In the genomic region with DNA sequence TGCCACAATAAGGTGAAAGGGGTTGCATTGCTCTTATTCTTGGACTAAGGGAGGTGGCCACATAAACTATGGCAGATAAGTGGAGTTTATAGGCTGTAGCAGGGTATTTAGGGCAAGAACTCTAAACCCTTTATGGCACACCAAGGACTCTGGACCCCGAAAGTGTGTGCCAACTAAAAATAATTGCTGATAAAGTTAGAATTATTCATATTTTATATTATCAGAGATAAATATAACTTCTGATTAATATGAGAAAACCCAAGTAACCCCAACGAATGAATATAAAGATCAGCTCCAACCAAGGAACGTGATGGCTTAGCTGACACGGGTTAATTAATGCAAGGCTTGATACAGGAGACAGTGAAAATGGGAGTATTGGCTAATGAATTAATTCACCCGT, we compare ENCODE assay signal across 28 cellular contexts. TPM values are rescaled to one million over a fixed set of nuclear protein-coding genes. Genes with fewer than 3 reads are reported as not detected.
"Had no signal": no experiment of that assay in that cellular context is flagged by ENCODE, and none has a peak within 500 bp of the region (broad histone marks: within the 10 kb centered on the region; RNA-seq: fewer than 3 reads in every experiment).

No MANE protein-coding gene starts in this region.

- DNase-seq: stimulated activated CD4-positive, alpha-beta T cell treated with anti-CD3 and anti-CD28 coated beads, Interleukin-2, amount 100 ng/mL, for 48 hours; stimulated activated CD4-positive, alpha-beta T cell treated with anti-CD3 and anti-CD28 coated beads, Interleukin-4, amount 100 ng/mL, for 1 hour; stimulated activated CD4-positive, alpha-beta T cell treated with anti-CD3 and anti-CD28 coated beads, Interleukin-4, amount 100 ng/mL, for 24 hours; stimulated activated CD4-positive, alpha-beta T cell treated with anti-CD3 and anti-CD28 coated beads, Interleukin-4, amount 100 ng/mL, for 4 hours; stimulated activated CD8-positive, alpha-beta memory T cell treated with anti-CD3 and anti-CD28 coated beads, Interleukin-4, amount 100 ng/mL, for 48 hours; stimulated activated naive B cell treated with anti-CD40 and anti-IgM and Interleukin-4, amounts not matched to agents 10 μg/mL and 1 μg/mL and 100 μg/mL, for 72 hours; stimulated activated naive CD4-positive, alpha-beta T cell; stimulated activated naive CD4-positive, alpha-beta T cell treated with Interleukin-2 at 50 U/mL for 16 hours; stimulated activated naive CD8-positive, alpha-beta T cell treated with anti-CD3 and anti-CD28 coated beads, Interleukin-15, amount 100 ng/mL, for 72 hours; stimulated activated naive CD8-positive, alpha-beta T cell treated with anti-CD3 and anti-CD28 coated beads, Interleukin-15, Interleukin-2, amounts not matched to agents 100 U/mL and 50 U/mL, for 24 hours; stomach; substantia nigra; testis; thyroid gland; tibial artery; transverse colon; trophoblast cell; upper lobe of right lung; uterus had no signal

- H3K36me3 ChIP-seq: stomach, suprapubic skin, thoracic aorta, thyroid gland, tibial artery, tibial nerve, transverse colon, upper lobe of left lung, upper lobe of right lung, uterus, vagina had no signal

- H3K27ac ChIP-seq: stomach, suprapubic skin, testis, thoracic aorta, thyroid gland, tibial artery, tibial nerve, transverse colon, upper lobe of left lung, upper lobe of right lung, uterus, vagina had no signal

- ATAC-seq: stimulated activated effector memory CD8-positive, alpha-beta T cell treated with anti-CD3 and anti-CD28 coated beads, Interleukin-12 subunit alpha, Interleukin-12 subunit beta, amount 100 ng/mL, for 72 hours; stimulated activated memory B cell treated with anti-CD40 and anti-IgM and Interleukin-4, amounts not matched to agents 10 μg/mL and 1 μg/mL and 100 μg/mL, for 72 hours; stimulated activated naive B cell treated with anti-CD40 and anti-IgM and Interleukin-4, amounts not matched to agents 10 μg/mL and 1 μg/mL and 100 μg/mL, for 72 hours; stimulated activated naive CD8-positive, alpha-beta T cell treated with anti-CD3 and anti-CD28 coated beads, Interleukin-15, amount 100 ng/mL, for 72 hours; stimulated activated naive CD8-positive, alpha-beta T cell treated with anti-CD3 and anti-CD28 coated beads, Interleukin-15, Interleukin-2, amounts not matched to agents 100 U/mL and 50 U/mL, for 24 hours; upper lobe of right lung had no signal

- FAIRE-seq: urothelium cell line had no signal

- H3K4me3 ChIP-seq: stomach, suprapubic skin, testis, thoracic aorta, thyroid gland, tibial artery, tibial nerve, transverse colon, upper lobe of left lung, upper lobe of right lung, uterus, vagina had no signal

- H3K27me3 ChIP-seq: stomach, testis, thyroid gland, tibial nerve, transverse colon, upper lobe of left lung, upper lobe of right lung, uterus, vagina had no signal

- H3K4me1 ChIP-seq: testis, thyroid gland, tibial nerve, transverse colon, upper lobe of right lung, uterus had no signal

- H3K9me3 ChIP-seq: testis, thyroid gland, upper lobe of left lung, upper lobe of right lung, uterus, vagina had no signal

RNA-seq across cellular contexts. Expression of a gene that starts 15.0 kb away (rescaled TPM):
- total RNA-seq: subcutaneous adipose tissue, thoracic aorta, thyroid gland, tibial nerve had no signal
